In the genomic region with DNA sequence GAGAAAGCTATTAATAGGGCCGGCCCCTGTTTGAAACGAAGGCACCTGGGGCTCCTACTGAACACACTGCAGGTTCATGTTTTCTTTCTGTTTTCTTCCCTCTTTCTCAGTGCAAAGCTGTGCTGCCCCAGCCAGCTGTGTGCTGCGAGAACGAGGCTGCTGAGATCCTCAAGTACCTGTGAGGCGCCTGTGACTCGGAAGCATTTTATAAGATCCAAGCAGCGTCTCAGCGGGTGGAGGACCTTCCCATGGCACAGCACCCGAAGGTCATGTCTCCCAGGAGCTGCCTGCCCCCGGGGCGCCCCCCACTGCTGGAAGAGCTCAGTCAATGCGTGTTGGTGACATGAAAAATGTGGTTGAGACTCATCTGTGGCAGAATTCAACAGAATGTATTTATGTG, we compare ENCODE assay signal across 20 cellular contexts.
"Had no signal": no experiment of that assay in that cellular context is flagged by ENCODE, and none has a peak within 500 bp of the region (broad histone marks: within the 10 kb centered on the region; RNA-seq: fewer than 3 reads in every experiment).

No MANE protein-coding gene starts in this region.

- H3K27me3 ChIP-seq: neutrophil, right atrium auricular region, suprapubic skin, upper lobe of left lung had no signal

- H3K9me3 ChIP-seq: left ventricle myocardium inferior, mucosa of descending colon, neutrophil, right atrium auricular region, suprapubic skin, upper lobe of left lung had no signal

- H3K4me3 ChIP-seq: left ventricle myocardium inferior, mucosa of descending colon, right atrium auricular region, skin epidermis, suprapubic skin, upper lobe of left lung had no signal

- H3K4me1 ChIP-seq: left ventricle myocardium inferior, right atrium auricular region, suprapubic skin, upper lobe of left lung had no signal

- H3K27ac ChIP-seq: left ventricle myocardium inferior, neutrophil, right atrium auricular region, skin epidermis, suprapubic skin, upper lobe of left lung had no signal

- DNase-seq: activated CD4-positive, alpha-beta T cell treated with anti-CD3 and anti-CD28 coated beads, Interleukin-2, amount 50 U/mL, for 1 hour; activated CD8-positive, alpha-beta memory T cell treated with anti-CD3 and anti-CD28 coated beads for 24 hours; activated gamma-delta T cell treated with Interleukin-2 at 50 U/mL for 16 hours; amygdala; cortex of kidney; effector CD4-positive, alpha-beta T cell; foreskin fibroblast; hippocampal formation; kidney; left ventricle myocardium inferior; mucosa of descending colon; naive thymus-derived CD8-positive, alpha-beta T cell; stimulated activated CD4-positive, alpha-beta T cell treated with anti-CD3 and anti-CD28 coated beads, Interleukin-15, amount 100 ng/mL, for 24 hours; stimulated activated CD4-positive, alpha-beta T cell treated with anti-CD3 and anti-CD28 coated beads, Interleukin-4, amount 100 ng/mL, for 1 hour; stimulated activated naive CD4-positive, alpha-beta T cell had no signal

- H3K36me3 ChIP-seq: left ventricle myocardium inferior, neutrophil, right atrium auricular region, suprapubic skin, upper lobe of left lung had no signal
